13 cellular contexts compared by ENCODE assay signal in the genomic region with DNA sequence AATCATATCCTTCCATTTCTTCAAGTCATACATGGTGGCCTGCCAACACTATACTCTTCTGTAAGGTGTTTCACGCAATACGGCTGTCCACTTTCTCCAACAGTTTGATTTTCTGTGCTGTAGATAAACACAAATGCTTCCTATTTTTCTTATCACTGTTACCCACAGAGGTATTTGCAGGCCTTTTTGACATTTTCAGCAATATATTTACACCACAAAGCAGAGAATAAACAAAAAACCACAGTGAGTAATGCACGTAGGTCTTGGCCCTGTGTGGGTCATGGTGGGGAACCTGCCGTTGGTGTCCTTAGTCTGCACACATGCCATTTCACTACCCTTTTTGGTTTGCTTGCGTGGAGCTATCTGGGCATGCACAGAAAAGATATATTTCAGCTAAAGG.
"Had no signal": no experiment of that assay in that cellular context is flagged by ENCODE, and none has a peak within 500 bp of the region (broad histone marks: within the 10 kb centered on the region; RNA-seq: fewer than 3 reads in every experiment).

No MANE protein-coding gene starts in this region.

- H3K27ac Mint-ChIP-seq: naive thymus-derived CD8-positive, alpha-beta T cell; type B pancreatic cell had no signal

- H3K4me1 Mint-ChIP-seq: naive thymus-derived CD8-positive, alpha-beta T cell had no signal

- ATAC-seq: heart left ventricle; naive thymus-derived CD8-positive, alpha-beta T cell had no signal

- H3K4me3 Mint-ChIP-seq: naive thymus-derived CD8-positive, alpha-beta T cell; neural crest cell; type B pancreatic cell had no signal

- DNase-seq: effector CD8-positive, alpha-beta T cell; heart left ventricle; hypothalamus; kidney glomerular epithelial cell; naive thymus-derived CD8-positive, alpha-beta T cell; posterior cingulate gyrus; sigmoid colon; stimulated activated CD4-positive, alpha-beta T cell treated with anti-CD3 and anti-CD28 coated beads, Interleukin-2, amount 100 ng/mL, for 24 hours; stimulated activated CD4-positive, alpha-beta T cell treated with anti-CD3 and anti-CD28 coated beads, Interleukin-4, amount 100 ng/mL, for 4 hours; stimulated activated naive CD4-positive, alpha-beta T cell treated with Interleukin-2 at 50 U/mL for 16 hours; uterus had no signal
